In genomic region chr19:11649941-11650340, GRCh38 we compare ENCODE assay signal across 1 cellular context.
TF ChIP-seq lines count a peak whose summit lies in the region.

No MANE protein-coding gene starts in this region.

TF ChIP-seq in IMR-90, 13 proteins besides CTCF, POLR2A, EP300 and RAD21 (continued from another document):
- TF ChIP-seq MAZ (IDR thresholded peaks at IDR 0.05; ENCODE audit: borderline replicate concordance, low read depth, low read length) (no peak), MAFK (IDR thresholded peaks at IDR 0.05; ENCODE audit: low read depth, low read length) (no peak), NFE2L2 (IDR thresholded peaks at IDR 0.05; ENCODE audit: low read depth, low read length) (no peak)
